In the genomic region with DNA sequence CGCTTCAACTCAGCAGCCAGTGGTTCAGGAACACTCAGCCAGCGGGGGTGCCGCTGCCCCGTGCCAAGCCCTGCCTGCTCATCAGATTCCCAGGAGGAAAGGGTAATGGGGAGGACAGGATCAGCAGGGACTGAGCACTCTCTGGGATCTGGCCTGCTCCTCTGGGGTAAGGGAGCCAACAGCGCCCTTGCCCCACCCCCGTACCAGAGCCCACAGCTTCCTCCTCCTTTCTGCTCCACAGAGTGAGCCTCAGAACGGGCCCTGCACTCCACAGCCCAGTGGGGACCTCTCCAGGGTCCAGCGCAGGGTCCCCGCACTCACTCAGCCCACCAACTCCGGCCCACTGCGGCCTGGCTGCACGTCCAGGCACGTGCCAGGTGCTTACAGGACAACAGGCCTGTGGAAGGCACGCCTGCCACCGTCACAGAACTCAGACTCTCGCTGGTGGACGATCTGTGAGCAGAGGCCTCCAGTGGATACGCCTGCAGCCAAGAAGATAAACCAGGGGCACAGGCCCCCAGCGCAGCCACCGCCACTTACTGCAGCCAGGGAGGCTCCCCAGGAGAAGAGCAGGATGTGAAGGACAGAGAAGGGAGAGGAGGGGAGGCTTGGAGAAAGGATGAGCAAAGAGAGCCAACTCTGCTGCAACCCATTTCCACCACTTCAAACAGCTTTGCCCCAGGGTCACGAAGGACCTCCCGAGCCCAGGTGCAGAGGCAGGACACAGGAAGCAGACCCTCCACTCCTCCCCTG, we compare ENCODE assay signal across 18 cellular contexts. TPM values are rescaled to one million over a fixed set of nuclear protein-coding genes. Genes with fewer than 3 reads are reported as not detected.
DNase-seq lines count a peak whose midpoint lies in the region; ATAC-seq and TF ChIP-seq lines count a peak whose summit lies in the region.
"Had no signal": no experiment of that assay in that cellular context is flagged by ENCODE, and none has a peak within 500 bp of the region (broad histone marks: within the 10 kb centered on the region; RNA-seq: fewer than 3 reads in every experiment).

No MANE protein-coding gene starts in this region.

- H4K8ac ChIP-seq in IMR-90 (ENCODE audit: low read depth in 2 of 2, low read length in 2 of 2): no peak overlapping the region

- H3K4me1 ChIP-seq in CD8-positive, alpha-beta T cell (ENCODE audit: insufficient read depth, low read length): peaks cover 14% of the 10 kb centered on the region
- peaks cover 17% of the 10 kb centered on the region for H3K4me1 ChIP-seq in IMR-90 (ENCODE audit: control insufficient read depth, insufficient read depth, low read length)

- H2AK9ac ChIP-seq in IMR-90 (replicated peaks; ENCODE audit: low read depth, low read length, poor library complexity): no peak overlapping the region

- DNase-seq in CD8-positive, alpha-beta T cell: no peak
- DNase-seq in IMR-90 (no peak), WTC11 (ENCODE audit: low spot score) (no peak), nephron progenitor cell (no peak), ecto neural progenitor cell (ENCODE audit: low spot score) (no peak), globus pallidus (ENCODE audit: low spot score) (no peak), activated gamma-delta T cell treated with Interleukin-2 at 50 U/mL for 16 hours (no peak)
- DNase-seq: activated CD4-positive, alpha-beta T cell treated with anti-CD3 and anti-CD28 coated beads for 48 hours; activated naive CD4-positive, alpha-beta T cell treated with Interleukin-2 at 50 U/mL for 16 hours; kidney; NCI-H1417 treated with DMSO at 0.1 percent for 48 hours; Peyer's patch; stimulated activated CD4-positive, alpha-beta T cell treated with anti-CD3 and anti-CD28 coated beads, Interleukin-15, amount 100 ng/mL, for 24 hours; stimulated activated naive CD4-positive, alpha-beta T cell; T-helper 9 cell had no signal

- no peak overlapping the region for H3K18ac ChIP-seq in IMR-90 (ENCODE audit: low read depth, low read length)

- H3K23ac ChIP-seq in IMR-90 (ENCODE audit: low read depth, low read length): no peak overlapping the region

- no peak for TF ChIP-seq RAD21 in IMR-90 (IDR thresholded peaks at IDR 0.05; ENCODE audit: low read length)

- peaks cover 7% of the 10 kb centered on the region for H3K4me1 Mint-ChIP-seq in CD8-positive, alpha-beta T cell (ENCODE audit: low read depth)
- H3K4me1 Mint-ChIP-seq in WTC11: peaks cover 27% of the 10 kb centered on the region
- H3K4me1 Mint-ChIP-seq in nephron progenitor cell: peaks cover 64% of the 10 kb centered on the region

- no peak overlapping the region for H2BK15ac ChIP-seq in IMR-90 (ENCODE audit: low read depth, low read length)

- no peak overlapping the region for H3K4me3 ChIP-seq in CD8-positive, alpha-beta T cell (ENCODE audit: low read depth, low read length)
- no peak overlapping the region for H3K4me3 ChIP-seq in IMR-90 (ENCODE audit: insufficient read depth, low read depth, low read length)
- H3K4me3 ChIP-seq: Peyer's patch had no signal

- H3K27ac Mint-ChIP-seq in CD8-positive, alpha-beta T cell: no peak overlapping the region
- H3K27ac Mint-ChIP-seq in WTC11 (peak overlapping the region; percentile 49; the same call in 1 of the 2 replicates), nephron progenitor cell (no peak overlapping the region)

- WGBS in IMR-90 (ENCODE audit: extremely low coverage in 2 of 2, insufficient read length in 1 of 2), 2 experiments: 68% methylated on average over 8 of the region's 22 CpGs; no CpG with 5 or more reads in 1 of the 2 experiments

- in situ Hi-C loops in IMR-90 (cut with MboI; ENCODE audit: low sequenced_read_pairs): no loop called here

- peak overlapping the region; percentile 58 for H2AFZ ChIP-seq in IMR-90 (replicated peaks; ENCODE audit: low read length, poor library complexity)

- H3K9me1 ChIP-seq in IMR-90 (ENCODE audit: insufficient read depth, low read length): no peaks in the 10 kb centered on the region; the same call in 1 of the 2 replicates

- no peak overlapping the region for H3K27ac ChIP-seq in CD8-positive, alpha-beta T cell (ENCODE audit: low read depth, low read length)
- H3K27ac ChIP-seq in IMR-90 (ENCODE audit: insufficient read depth, low read length): no peak overlapping the region
- H3K27ac ChIP-seq: Peyer's patch had no signal

- no peak overlapping the region for H2AK5ac ChIP-seq in IMR-90 (ENCODE audit: low read depth, low read length)

- H2BK120ac ChIP-seq in IMR-90 (ENCODE audit: low read depth, low read length): no peak overlapping the region

- no peaks in the 10 kb centered on the region for H3K9me3 ChIP-seq in CD8-positive, alpha-beta T cell (ENCODE audit: low read length)
- H3K9me3 ChIP-seq in IMR-90 (ENCODE audit: control insufficient read depth, insufficient read depth, low read length): no peaks in the 10 kb centered on the region
- H3K9me3 ChIP-seq: Peyer's patch, upper lobe of left lung had no signal

- no peaks in the 10 kb centered on the region for H4K20me1 ChIP-seq in IMR-90 (ENCODE audit: insufficient read depth, low read length)

- CTCF ChIA-PET in CD8-positive, alpha-beta T cell (lab: Charles Lee): interaction anchor here (1.9 to 2.0 kb wide), 2 partner anchors 11 to 156 kb away, joined by 5 to 8 read pairs; no protein-coding TSS in a partner anchor
- CTCF ChIA-PET in IMR-90 (lab: Yijun Ruan, JAX) (no interaction called here), WTC11 (lab: Charles Lee) (interaction anchor here (0.8 to 2.8 kb wide), 10 partner anchors 10 to 156 kb away, joined by 3 to 15 read pairs (median 6); no protein-coding TSS in a partner anchor)

- H2BK20ac ChIP-seq in IMR-90 (ENCODE audit: low read depth, low read length): no peak overlapping the region

- intact Hi-C loops in CD8-positive, alpha-beta T cell (cut with DNase I, micrococcal nuclease): no loop called here
- intact Hi-C loops in IMR-90 (cut with micrococcal nuclease): no loop called here

- peak overlapping the region; percentile 45 for H3K4me3 Mint-ChIP-seq in CD8-positive, alpha-beta T cell
- H3K4me3 Mint-ChIP-seq in WTC11: peak overlapping the region; percentile 42
- peak overlapping the region; percentile 85 for H3K4me3 Mint-ChIP-seq in nephron progenitor cell

- peaks cover 9% of the 10 kb centered on the region for H3K27me3 Mint-ChIP-seq in CD8-positive, alpha-beta T cell (ENCODE audit: low read depth)
- H3K27me3 Mint-ChIP-seq in WTC11 (ENCODE audit: low read depth) (peaks cover 18% of the 10 kb centered on the region), nephron progenitor cell (ENCODE audit: low read depth, poor library complexity) (peaks cover 8% of the 10 kb centered on the region)

- no peak overlapping the region for H3K4me2 ChIP-seq in IMR-90 (ENCODE audit: low read depth, low read length)

- no peak for TF ChIP-seq POLR2A in IMR-90 (IDR thresholded peaks at IDR 0.05; ENCODE audit: low read depth, low read length)

- no peak overlapping the region for H2BK5ac ChIP-seq in IMR-90 (ENCODE audit: low read depth, low read length, poor library complexity, severe bottlenecking)

- H3K27me3 ChIP-seq in CD8-positive, alpha-beta T cell (ENCODE audit: insufficient read depth, low read length): peaks cover 2% of the 10 kb centered on the region
- peaks cover 29% of the 10 kb centered on the region; the same call in 1 of the 2 replicates for H3K27me3 ChIP-seq in IMR-90 (ENCODE audit: control insufficient read depth, insufficient read depth, low read length)
- H3K27me3 ChIP-seq: Peyer's patch had no signal

- dilution Hi-C loops in IMR-90 (cut with HindIII; ENCODE audit: low sequenced_read_pairs, unreplicated experiment): no loop called here

- H4K91ac ChIP-seq in IMR-90 (ENCODE audit: insufficient read depth, low read depth, low read length): no peak overlapping the region

- no peak for ATAC-seq in CD8-positive, alpha-beta T cell
- ATAC-seq in IMR-90 (ENCODE audit: low read depth) (no peak), WTC11 (no peak), GM18907 (IDR thresholded peaks at IDR 0.05; ENCODE audit: unreplicated experiment) (no peak)

- no peak overlapping the region for H3K14ac ChIP-seq in IMR-90 (replicated peaks; ENCODE audit: low read depth, low read length)

- no peaks in the 10 kb centered on the region for H3K9me3 Mint-ChIP-seq in CD8-positive, alpha-beta T cell
- H3K9me3 Mint-ChIP-seq in WTC11 (no peaks in the 10 kb centered on the region), nephron progenitor cell (no peaks in the 10 kb centered on the region)

- no peak overlapping the region for H3K9ac ChIP-seq in IMR-90 (ENCODE audit: low read depth, low read length)

- POLR2A ChIA-PET in CD8-positive, alpha-beta T cell (lab: Charles Lee): no interaction called here
- POLR2A ChIA-PET in IMR-90 (lab: Charles Lee; ENCODE audit: unreplicated experiment): no interaction called here
- POLR2A ChIA-PET in WTC11 (lab: Charles Lee): no interaction called here

- H3K36me3 ChIP-seq in CD8-positive, alpha-beta T cell (ENCODE audit: insufficient read depth, low read length): no peaks in the 10 kb centered on the region
- no peaks in the 10 kb centered on the region for H3K36me3 ChIP-seq in IMR-90 (ENCODE audit: control insufficient read depth, insufficient read depth, low read length)
- H3K36me3 ChIP-seq: Peyer's patch, upper lobe of left lung had no signal

- no peak overlapping the region for H3K4ac ChIP-seq in IMR-90 (ENCODE audit: low read depth, low read length)

- no peak overlapping the region for H4K5ac ChIP-seq in IMR-90 (ENCODE audit: low read depth, low read length)

- no TSS peak for BruUV-seq in IMR-90 (replicated peaks; lab: Mats Ljungman, UMichigan)

- TF ChIP-seq CTCF in CD8-positive, alpha-beta T cell (IDR thresholded peaks at IDR 0.05): no peak
- TF ChIP-seq CTCF in IMR-90 (conservative IDR thresholded peaks at IDR 0.05; ENCODE audit: low read depth, low read length) (no peak), WTC11 (IDR thresholded peaks at IDR 0.05) (no peak), nephron progenitor cell (IDR thresholded peaks at IDR 0.05) (no peak)

- no peak overlapping the region for H3K56ac ChIP-seq in IMR-90 (ENCODE audit: extremely low read depth, insufficient read depth, low read length)

- no peaks in the 10 kb centered on the region for H3K79me1 ChIP-seq in IMR-90 (ENCODE audit: low read depth in 1 of 2, low read length in 2 of 2)

- H3K36me3 Mint-ChIP-seq in CD8-positive, alpha-beta T cell: no peaks in the 10 kb centered on the region
- no peaks in the 10 kb centered on the region for H3K36me3 Mint-ChIP-seq in WTC11
- H3K36me3 Mint-ChIP-seq in nephron progenitor cell (ENCODE audit: low read depth): no peaks in the 10 kb centered on the region

RNA-seq across cellular contexts. Expression of gene MEGF6, which starts 2.1 kb away (rescaled TPM):
- total RNA-seq in CD8-positive, alpha-beta T cell: 10 to 100 TPM; 33.9 to 42.8 TPM
- total RNA-seq in IMR-90 (2012; rRNA removed) (0.56 and 0.72 TPM in 2 replicates), WTC11 (2021) (24.9 to 32.4 TPM (median 27.2 TPM) in 3 replicates)
- polyA plus RNA-seq in IMR-90 (2012; rRNA removed): 4.1 and 5.4 TPM in 2 replicates
- polyA plus RNA-seq in IMR-90 (2012; cell fraction: cytosol; rRNA removed): 3.4 and 5.5 TPM in 2 replicates
- polyA plus RNA-seq in IMR-90 (2012; cell fraction: nucleus; rRNA removed; ENCODE audit: low replicate concordance): 18.4 and 59.0 TPM in 2 replicates

RNA-seq across cellular contexts. Expression of gene TPRG1L, which starts 15.6 kb away (rescaled TPM):
- 10 to 100 TPM; 39.0 to 39.8 TPM for total RNA-seq in CD8-positive, alpha-beta T cell
- total RNA-seq in IMR-90 (2012; rRNA removed): 25.3 and 25.6 TPM in 2 replicates
- 38.1 and 39.5 TPM in 2 replicates for polyA plus RNA-seq in IMR-90 (2012; rRNA removed)
- polyA plus RNA-seq in IMR-90 (2012; cell fraction: cytosol; rRNA removed): 33.5 and 37.2 TPM in 2 replicates
- polyA plus RNA-seq in IMR-90 (2012; cell fraction: nucleus; rRNA removed; ENCODE audit: low replicate concordance): 11.6 and 15.3 TPM in 2 replicates
- 20.9 to 22.3 TPM (median 20.9 TPM) in 3 replicates for total RNA-seq in WTC11 (2021)

RNA-seq across cellular contexts. Expression of gene WRAP73, which starts 40.7 kb away (rescaled TPM):
- 10 to 100 TPM; 23.7 to 27.5 TPM for total RNA-seq in CD8-positive, alpha-beta T cell
- total RNA-seq in IMR-90 (2012; rRNA removed) (9.2 and 10.8 TPM in 2 replicates), WTC11 (2021) (33.8 to 39.2 TPM (median 34.7 TPM) in 3 replicates)
- 23.6 and 24.4 TPM in 2 replicates for polyA plus RNA-seq in IMR-90 (2012; rRNA removed)
- polyA plus RNA-seq in IMR-90 (2012; cell fraction: cytosol; rRNA removed): 14.9 and 26.0 TPM in 2 replicates
- 70.7 and 108 TPM in 2 replicates for polyA plus RNA-seq in IMR-90 (2012; cell fraction: nucleus; rRNA removed; ENCODE audit: low replicate concordance)

RNA-seq across cellular contexts. Expression of gene TP73, which starts 43.1 kb away (rescaled TPM):
- not detected for total RNA-seq in CD8-positive, alpha-beta T cell
- not detected in 2 replicates for total RNA-seq in IMR-90 (2012; rRNA removed)
- 0.10 TPM in 1 of 2 replicates, not detected in the other for polyA plus RNA-seq in IMR-90 (2012; rRNA removed)
- polyA plus RNA-seq in IMR-90 (2012; cell fraction: cytosol; rRNA removed): 0.03 TPM in 1 of 2 replicates, not detected in the other
- polyA plus RNA-seq in IMR-90 (2012; cell fraction: nucleus; rRNA removed; ENCODE audit: low replicate concordance): 0.10 and 0.16 TPM in 2 replicates
- 5.7 to 6.4 TPM (median 5.8 TPM) in 3 replicates for total RNA-seq in WTC11 (2021)
- total RNA-seq: mesenteric fat pad had no signal

Comparison
In these comparisons a context has a peak if more than half of its experiments do, and no peak if none do; other contexts are left out.
1. RNA of gene MEGF6, which starts 2.1 kb away (total RNA-seq): 33.9 to 42.8 TPM in CD8-positive, alpha-beta T cell and 24.9 to 32.4 TPM in WTC11; 0.56 to 0.72 TPM in IMR-90; every median in the first group is over 10 times any median in the second.
2. Peak in every context shown above with its lines, with median percentiles within 50 percentile points of each other: H3K4me3 Mint-ChIP-seq.